In genomic region chr5:95591490-95591901, GRCh38 we compare ENCODE assay signal across 2 cellular contexts.
TF ChIP-seq lines count a peak whose summit lies in the region.

No MANE protein-coding gene starts in this region.

TF ChIP-seq in HepG2, 621 proteins besides CTCF, POLR2A, EP300 and RAD21:
- TF ChIP-seq CC2D1A (CRISPR knock-in tag; IDR thresholded peaks at IDR 0.05) (no peak), PPARG (CRISPR knock-in tag; conservative IDR thresholded peaks at IDR 0.05) (no peak), ZNF609 (CRISPR knock-in tag; IDR thresholded peaks at IDR 0.05; ENCODE audit: borderline replicate concordance) (no peak), RERE (CRISPR knock-in tag; IDR thresholded peaks at IDR 0.05; ENCODE audit: low read depth) (no peak), RCOR2 (CRISPR knock-in tag; IDR thresholded peaks at IDR 0.05) (no peak), ZNF816 (CRISPR knock-in tag; IDR thresholded peaks at IDR 0.05; ENCODE audit: borderline replicate concordance) (no peak), ASH2L (IDR thresholded peaks at IDR 0.05; ENCODE audit: insufficient read length, low read depth, low read length) (no peak), ZBTB1 (CRISPR knock-in tag; IDR thresholded peaks at IDR 0.05; ENCODE audit: borderline replicate concordance) (no peak), ZNF274 (CRISPR knock-in tag; IDR thresholded peaks at IDR 0.05) (no peak), ZNF207 (IDR thresholded peaks at IDR 0.05; ENCODE audit: borderline replicate concordance) (no peak), RFXANK (CRISPR knock-in tag; IDR thresholded peaks at IDR 0.05) (no peak), ZNF383 (CRISPR knock-in tag; IDR thresholded peaks at IDR 0.05; ENCODE audit: borderline replicate concordance) (no peak)
- TF ChIP-seq, protein P1, sequence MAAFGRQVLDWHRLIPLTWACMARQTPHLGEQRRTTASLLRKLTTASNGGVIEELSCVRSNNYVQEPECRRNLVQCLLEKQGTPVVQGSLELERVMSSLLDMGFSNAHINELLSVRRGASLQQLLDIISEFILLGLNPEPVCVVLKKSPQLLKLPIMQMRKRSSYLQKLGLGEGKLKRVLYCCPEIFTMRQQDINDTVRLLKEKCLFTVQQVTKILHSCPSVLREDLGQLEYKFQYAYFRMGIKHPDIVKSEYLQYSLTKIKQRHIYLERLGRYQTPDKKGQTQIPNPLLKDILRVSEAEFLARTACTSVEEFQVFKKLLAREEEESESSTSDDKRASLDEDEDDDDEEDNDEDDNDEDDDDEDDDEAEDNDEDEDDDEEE (CRISPR knock-in tag; IDR thresholded peaks at IDR 0.05) = no peak

TF ChIP-seq in GM12891, 5 proteins besides CTCF, POLR2A, EP300 and RAD21:
- TF ChIP-seq POLR2AphosphoS5 (IDR thresholded peaks at IDR 0.05; ENCODE audit: low read depth, low read length) (no peak), PAX5 (IDR thresholded peaks at IDR 0.05; ENCODE audit: insufficient read depth, low read length, severe bottlenecking) (no peak), POU2F2 (IDR thresholded peaks at IDR 0.05; ENCODE audit: low read depth, low read length) (no peak), SPI1 (IDR thresholded peaks at IDR 0.05; ENCODE audit: low read depth, low read length) (no peak), TAF1 (IDR thresholded peaks at IDR 0.05; ENCODE audit: low read depth, low read length) (no peak)
